In the genomic region with DNA sequence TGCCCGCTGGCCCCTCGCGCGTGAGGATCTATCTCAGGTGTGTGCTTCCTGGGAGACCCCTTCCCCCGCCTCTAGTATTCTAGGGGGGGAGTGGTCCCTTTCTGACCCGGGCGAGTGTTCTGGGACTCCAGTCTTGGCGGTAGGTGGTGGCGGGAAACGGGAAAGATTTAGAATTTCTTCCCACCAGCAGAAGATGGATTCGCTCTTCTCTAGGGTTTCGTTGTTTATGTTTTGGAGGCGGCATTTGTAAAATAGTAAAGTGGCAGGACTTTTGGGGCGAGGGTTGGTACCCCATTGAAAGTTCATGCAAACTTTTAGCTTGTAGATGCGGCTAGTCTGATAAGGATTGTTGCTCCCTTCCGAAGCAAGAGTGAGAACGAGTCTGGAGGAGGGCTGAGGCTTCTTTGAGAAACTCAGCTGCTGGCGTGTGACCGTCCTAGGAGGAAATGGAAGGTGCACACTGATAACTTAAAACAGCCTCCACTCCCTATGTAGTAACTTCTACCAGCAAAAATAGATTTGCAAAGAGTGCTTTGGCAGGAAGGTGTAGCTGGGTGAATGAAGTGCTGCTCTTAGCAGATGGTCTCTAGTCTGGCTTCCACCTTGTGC, we compare ENCODE assay signal across 8 cellular contexts. TPM values are rescaled to one million over a fixed set of nuclear protein-coding genes. Genes with fewer than 3 reads are reported as not detected.
A peak's percentile ranks its signal among the peaks of the same experiment; 100 is the strongest.
DNase-seq lines count a peak whose midpoint lies in the region; ATAC-seq and TF ChIP-seq lines count a peak whose summit lies in the region.

No MANE protein-coding gene starts in this region.

- peak; percentile 60 for DNase-seq in GM10266 (ENCODE audit: extremely low spot score)
- DNase-seq in activated CD4-positive, alpha-beta T cell treated with anti-CD3 and anti-CD28 coated beads, Interleukin-2, amount 50 U/mL, for 48 hours: peak; percentile 30 to 48
- DNase-seq in esophagus squamous epithelium (lab: John Stamatoyannopoulos, UW): no peak
- peak in 3 of 10 donors; percentile 27 to 35 (median 35) for DNase-seq in naive thymus-derived CD8-positive, alpha-beta T cell
- DNase-seq in dedifferentiated amniotic fluid mesenchymal stem cell (ENCODE audit: extremely low spot score): no peak
- DNase-seq in NCI-H446 treated with DMSO at 0.1 percent for 48 hours (lab: John Stamatoyannopoulos, UW): no peak

- ATAC-seq in GM21528 (IDR thresholded peaks at IDR 0.05; ENCODE audit: low FRiP score, unreplicated experiment): peak; percentile 68
- peak; percentile 38 to 40 for ATAC-seq in naive thymus-derived CD8-positive, alpha-beta T cell

- H3K27ac ChIP-seq in HUES48 (ENCODE audit: low read depth, low read length): peak overlapping the region; percentile 92
- H3K27ac ChIP-seq in esophagus squamous epithelium: peak overlapping the region; percentile 94 to 99 (median 98)

- H3K4me3 Mint-ChIP-seq in naive thymus-derived CD8-positive, alpha-beta T cell: peak overlapping the region; percentile 90 to 99 (median 94)

- H3K27me3 ChIP-seq in HUES48 (ENCODE audit: control insufficient read depth, insufficient read depth, low read length): no peaks in the 10 kb centered on the region
- H3K27me3 ChIP-seq in esophagus squamous epithelium: no peaks in the 10 kb centered on the region

- peaks cover 20 to 37% (median 35%) of the 10 kb centered on the region in 4 donors for H3K4me1 Mint-ChIP-seq in naive thymus-derived CD8-positive, alpha-beta T cell

- H3K4me3 ChIP-seq in HUES48 (ENCODE audit: low read depth, low read length) (peak overlapping the region; percentile 83), esophagus squamous epithelium (peak overlapping the region; percentile 51 to 80 (median 68))

- intact Hi-C loops in esophagus squamous epithelium (cut with DNase I): no loop called here

- H3K27ac Mint-ChIP-seq in naive thymus-derived CD8-positive, alpha-beta T cell: peak overlapping the region; percentile 91 to 97 (median 94)

- H3K36me3 ChIP-seq in HUES48 (ENCODE audit: control insufficient read depth, insufficient read depth, low read length): no peaks in the 10 kb centered on the region
- peaks cover 0 to 8% (median 0%) of the 10 kb centered on the region in 3 donors for H3K36me3 ChIP-seq in esophagus squamous epithelium

- no peak for TF ChIP-seq CTCF in GM10266 (IDR thresholded peaks at IDR 0.05; ENCODE audit: control insufficient read depth, insufficient read depth, low read depth, missing control alignments)
- TF ChIP-seq CTCF in esophagus squamous epithelium (IDR thresholded peaks at IDR 0.05): no peak

- peaks cover 19% of the 10 kb centered on the region for H3K4me1 ChIP-seq in HUES48 (ENCODE audit: control insufficient read depth, insufficient read depth, low read length)
- H3K4me1 ChIP-seq in esophagus squamous epithelium: peaks cover 13 to 48% (median 13%) of the 10 kb centered on the region in 3 donors

- H3K9ac ChIP-seq in HUES48 (ENCODE audit: low read depth, low read length): peak overlapping the region; percentile 52; the same call in 1 of the 2 replicates

- H3K36me3 Mint-ChIP-seq in naive thymus-derived CD8-positive, alpha-beta T cell: peaks cover 0 to under 1% (median 0%) of the 10 kb centered on the region in 3 donors

- H3K9me3 Mint-ChIP-seq in naive thymus-derived CD8-positive, alpha-beta T cell: no peaks in the 10 kb centered on the region

- 1 to 4% methylated on average over 7 to 14 of the region's 19 CpGs for WGBS in esophagus squamous epithelium, 2 donors

- POLR2A ChIA-PET in naive thymus-derived CD8-positive, alpha-beta T cell (lab: Charles Lee): interaction anchor here (2.6 to 3.7 kb wide), 3 partner anchors 36 to 102 kb away, joined by 15 to 32 read pairs (median 21); no protein-coding TSS in a partner anchor

- H3K9me3 ChIP-seq in HUES48 (ENCODE audit: control insufficient read depth, insufficient read depth, low read length) (no peaks in the 10 kb centered on the region), esophagus squamous epithelium (no peaks in the 10 kb centered on the region)

- H3K27me3 Mint-ChIP-seq in naive thymus-derived CD8-positive, alpha-beta T cell: no peaks in the 10 kb centered on the region

- TF ChIP-seq POLR2A in esophagus squamous epithelium (IDR thresholded peaks at IDR 0.05): peak in 1 of 4 donors; percentile 3

RNA-seq across cellular contexts. Expression of gene GPD2, which starts 0.4 kb away (rescaled TPM):
- 100 to 1,000 TPM in 2 of 4 donors, 10 to 100 TPM in 2; 67.3 to 160 (median 89.7) TPM for total RNA-seq in esophagus squamous epithelium
- 10 to 100 TPM in 1 of 2 experiments, 1 to 10 TPM in 1; 7.3 to 10.2 TPM for total RNA-seq in naive thymus-derived CD8-positive, alpha-beta T cell
- 1 to 10 TPM; 3.0 to 4.0 (median 3.9) TPM for polyA plus RNA-seq in naive thymus-derived CD8-positive, alpha-beta T cell

Comparison
In these comparisons a context has a peak if more than half of its experiments do, and no peak if none do; other contexts are left out.
1. DNase-seq: peak in GM10266 (single experiment) and activated CD4-positive, alpha-beta T cell treated with anti-CD3 and anti-CD28 coated beads, Interleukin-2, amount 50 U/mL, for 48 hours (2 of 2); none in esophagus squamous epithelium (single experiment), dedifferentiated amniotic fluid mesenchymal stem cell (single experiment) and NCI-H446 treated with DMSO at 0.1 percent for 48 hours (single experiment).
2. RNA of gene GPD2, which starts 0.4 kb away (total RNA-seq): 67.3 to 160 TPM in esophagus squamous epithelium; 7.3 to 10.2 TPM in naive thymus-derived CD8-positive, alpha-beta T cell; every median in the first group is over 4 times any median in the second.